In genomic region chr7:5230272-5231067, GRCh38 we compare ENCODE assay signal across 18 cellular contexts. TPM values are rescaled to one million over a fixed set of nuclear protein-coding genes. Genes with fewer than 3 reads are reported as not detected.
A peak's percentile ranks its signal among the peaks of the same experiment; 100 is the strongest.
DNase-seq lines count a peak whose midpoint lies in the region; ATAC-seq, FAIRE-seq and TF ChIP-seq lines count a peak whose summit lies in the region.
"Had no signal": no experiment of that assay in that cellular context is flagged by ENCODE, and none has a peak within 500 bp of the region (broad histone marks: within the 10 kb centered on the region; RNA-seq: fewer than 3 reads in every experiment).

No MANE protein-coding gene starts in this region.

- no peaks in the 10 kb centered on the region for H3K79me2 ChIP-seq in DOHH2 (ENCODE audit: control insufficient read depth, low read length)
- H3K79me2 ChIP-seq: parathyroid adenoma had no signal

- peaks cover 34% of the 10 kb centered on the region for H3F3A ChIP-seq in DOHH2 (ENCODE audit: control insufficient read depth, insufficient read depth)

- ATAC-seq in GM21717 (IDR thresholded peaks at IDR 0.05; ENCODE audit: unreplicated experiment) (peak; percentile 23), naive B cell (ENCODE audit: low read depth in 2 of 2) (peak in 1 of 2 donors; percentile 10), gastrocnemius medialis (no peak)
- ATAC-seq: foreskin keratinocyte had no signal

- H3K4me3 Mint-ChIP-seq in naive B cell, result peak overlapping the region; percentile 83 to 94 (median 90)
- H3K4me3 Mint-ChIP-seq in activated CD4-positive, alpha-beta memory T cell treated with anti-CD3 and anti-CD28 coated beads for 36 hours, result no peak overlapping the region
- H3K4me3 Mint-ChIP-seq: activated CD4-positive, alpha-beta memory T cell treated with anti-CD3 and anti-CD28 coated beads, Interleukin-2, amount 10 ng/mL, durations not matched to agents 7 days and 5 days; CD4-positive, CD25-positive, alpha-beta regulatory T cell had no signal

- H3K9me2 ChIP-seq in DOHH2 (replicated peaks; ENCODE audit: control insufficient read depth, low read length), result no peaks in the 10 kb centered on the region

- peak; percentile 5 for DNase-seq in bronchial epithelial cell (ENCODE audit: low read depth)
- peak; percentile 57 for DNase-seq in naive B cell
- no peak for DNase-seq in activated CD4-positive, alpha-beta memory T cell treated with anti-CD3 and anti-CD28 coated beads for 36 hours
- no peak for DNase-seq in NCI-H526 treated with DMSO at 0.1 percent for 48 hours (lab: John Stamatoyannopoulos, UW)
- no peak for DNase-seq in gastrocnemius medialis
- DNase-seq in stimulated activated CD4-positive, alpha-beta T cell treated with anti-CD3 and anti-CD28 coated beads, Interleukin-12 subunit alpha, Interleukin-12 subunit beta, amount 100 ng/mL, for 4 hours, result no peak
- DNase-seq: activated CD4-positive, alpha-beta memory T cell treated with anti-CD3 and anti-CD28 coated beads, Interleukin-2, amount 10 ng/mL, durations not matched to agents 7 days and 5 days; CD4-positive, CD25-positive, alpha-beta regulatory T cell; foreskin keratinocyte; Karpas-422; kidney glomerular epithelial cell; stimulated activated CD4-positive, alpha-beta T cell treated with anti-CD3 and anti-CD28 coated beads, Interleukin-2, amount 100 ng/mL, for 48 hours; stomach; T-helper 1 cell had no signal

- no peak for TF ChIP-seq POLR2A in gastrocnemius medialis (IDR thresholded peaks at IDR 0.05)

- H3K27me3 Mint-ChIP-seq in naive B cell, result no peaks in the 10 kb centered on the region
- H3K27me3 Mint-ChIP-seq in activated CD4-positive, alpha-beta memory T cell treated with anti-CD3 and anti-CD28 coated beads for 36 hours, result no peaks in the 10 kb centered on the region
- H3K27me3 Mint-ChIP-seq: activated CD4-positive, alpha-beta memory T cell treated with anti-CD3 and anti-CD28 coated beads, Interleukin-2, amount 10 ng/mL, durations not matched to agents 7 days and 5 days; CD4-positive, CD25-positive, alpha-beta regulatory T cell had no signal

- H3K27me3 ChIP-seq in DOHH2 (ENCODE audit: control insufficient read depth, low read length), result no peaks in the 10 kb centered on the region
- H3K27me3 ChIP-seq in bronchial epithelial cell (ENCODE audit: control insufficient read depth, insufficient read depth, low read length), result no peaks in the 10 kb centered on the region
- no peaks in the 10 kb centered on the region for H3K27me3 ChIP-seq in gastrocnemius medialis
- H3K27me3 ChIP-seq: foreskin keratinocyte, stomach had no signal

- intact Hi-C loops in activated CD4-positive, alpha-beta memory T cell treated with anti-CD3 and anti-CD28 coated beads for 36 hours (cut with micrococcal nuclease), result no loop called here
- intact Hi-C loops in gastrocnemius medialis (cut with DNase I; ENCODE audit: low total_unique reads), result no loop called here

- peaks cover 47 to 71% (median 56%) of the 10 kb centered on the region in 3 donors for H3K4me1 Mint-ChIP-seq in naive B cell
- no peaks in the 10 kb centered on the region for H3K4me1 Mint-ChIP-seq in activated CD4-positive, alpha-beta memory T cell treated with anti-CD3 and anti-CD28 coated beads for 36 hours (ENCODE audit: low read depth)
- H3K4me1 Mint-ChIP-seq: activated CD4-positive, alpha-beta memory T cell treated with anti-CD3 and anti-CD28 coated beads, Interleukin-2, amount 10 ng/mL, durations not matched to agents 7 days and 5 days had no signal

- no peaks in the 10 kb centered on the region for H4K20me1 ChIP-seq in DOHH2 (ENCODE audit: control insufficient read depth, insufficient read depth, low read depth, low read length)

- peaks cover 8 to 10% of the 10 kb centered on the region in 2 donors for H3K36me3 Mint-ChIP-seq in naive B cell
- H3K36me3 Mint-ChIP-seq in activated CD4-positive, alpha-beta memory T cell treated with anti-CD3 and anti-CD28 coated beads for 36 hours, result peaks cover 34% of the 10 kb centered on the region

- in situ Hi-C loops in gastrocnemius medialis (cut with MboI; ENCODE audit: low sequenced_read_pairs in 4 of 4), result loop anchor here in 3 of 4 donors (10.0 to 25.0 kb wide), 2 partner anchors 224 to 232 kb away; no protein-coding TSS in a partner anchor

- H3K4me3 ChIP-seq in DOHH2 (ENCODE audit: low read length), result peak overlapping the region; percentile 70
- H3K4me3 ChIP-seq in bronchial epithelial cell (ENCODE audit: low read depth, low read length), result no peak overlapping the region
- H3K4me3 ChIP-seq in gastrocnemius medialis, result no peak overlapping the region
- H3K4me3 ChIP-seq: stomach had no signal

- no peak for TF ChIP-seq CTCF in DOHH2 (IDR thresholded peaks at IDR 0.05; ENCODE audit: low read depth, low read length, poor library complexity, severe bottlenecking)
- TF ChIP-seq CTCF in bronchial epithelial cell (IDR thresholded peaks at IDR 0.05; ENCODE audit: insufficient read depth, low read length, severe bottlenecking), result no peak
- no peak for TF ChIP-seq CTCF in gastrocnemius medialis (IDR thresholded peaks at IDR 0.05 in 4 of 5, conservative IDR thresholded peaks at IDR 0.05 in 1 of 5)

- no peak for FAIRE-seq in bronchial epithelial cell (lab: Jason Lieb, UNC)

- H3K4me1 ChIP-seq in DOHH2 (ENCODE audit: control insufficient read depth, low read length), result peaks cover 69% of the 10 kb centered on the region
- H3K4me1 ChIP-seq in gastrocnemius medialis, result no peaks in the 10 kb centered on the region
- H3K4me1 ChIP-seq: foreskin keratinocyte, parathyroid adenoma had no signal

- CTCF ChIA-PET in activated CD4-positive, alpha-beta memory T cell treated with anti-CD3 and anti-CD28 coated beads for 36 hours (lab: Charles Lee), result no interaction called here

- no peaks in the 10 kb centered on the region for H3K9me3 Mint-ChIP-seq in naive B cell
- H3K9me3 Mint-ChIP-seq in activated CD4-positive, alpha-beta memory T cell treated with anti-CD3 and anti-CD28 coated beads for 36 hours, result no peaks in the 10 kb centered on the region
- H3K9me3 Mint-ChIP-seq: activated CD4-positive, alpha-beta memory T cell treated with anti-CD3 and anti-CD28 coated beads, Interleukin-2, amount 10 ng/mL, durations not matched to agents 7 days and 5 days; activated naive CD4-positive, alpha-beta T cell treated with anti-CD3 and anti-CD28 coated beads, Interleukin-2, amount 50 U/mL, for 72 hours; CD4-positive, CD25-positive, alpha-beta regulatory T cell had no signal

- H3K9me3 ChIP-seq in DOHH2 (ENCODE audit: control insufficient read depth, insufficient read depth, low read length), result no peaks in the 10 kb centered on the region
- no peaks in the 10 kb centered on the region for H3K9me3 ChIP-seq in gastrocnemius medialis
- H3K9me3 ChIP-seq: stomach had no signal

- POLR2A ChIA-PET in activated CD4-positive, alpha-beta memory T cell treated with anti-CD3 and anti-CD28 coated beads for 36 hours (lab: Charles Lee), result no interaction called here

- peak overlapping the region; percentile 95 for H3K27ac ChIP-seq in DOHH2 (ENCODE audit: low read depth, low read length)
- H3K27ac ChIP-seq in gastrocnemius medialis, result no peak overlapping the region
- H3K27ac ChIP-seq: foreskin keratinocyte, parathyroid adenoma had no signal

- H3K4me2 ChIP-seq in DOHH2 (ENCODE audit: low read length), result peak overlapping the region; percentile 93

- H3K36me3 ChIP-seq in DOHH2 (ENCODE audit: control insufficient read depth, low read length) (peaks cover 72% of the 10 kb centered on the region), bronchial epithelial cell (ENCODE audit: control insufficient read depth, insufficient read depth, low read length) (peaks cover 30% of the 10 kb centered on the region), gastrocnemius medialis (peaks cover 0 to 72% of the 10 kb centered on the region in 2 donors)

- H3K27ac Mint-ChIP-seq in naive B cell, result peak overlapping the region; percentile 100
- H3K27ac Mint-ChIP-seq in activated CD4-positive, alpha-beta memory T cell treated with anti-CD3 and anti-CD28 coated beads for 36 hours, result no peak overlapping the region
- H3K27ac Mint-ChIP-seq: activated CD4-positive, alpha-beta memory T cell treated with anti-CD3 and anti-CD28 coated beads, Interleukin-2, amount 10 ng/mL, durations not matched to agents 7 days and 5 days; CD4-positive, CD25-positive, alpha-beta regulatory T cell had no signal

RNA-seq across cellular contexts. Expression of gene WIPI2, which starts 40.4 kb away (rescaled TPM):
- total RNA-seq in bronchial epithelial cell, result 42.0 and 45.5 TPM in 2 replicates
- polyA plus RNA-seq in naive B cell (ENCODE audit: low read depth in 6 of 6), result 100 to 1,000 TPM in 1 of 6 donors, 10 to 100 TPM in 5; 84.6 to 104 (median 99.7) TPM
- 10 to 100 TPM; 46.0 to 46.7 TPM for total RNA-seq in activated CD4-positive, alpha-beta memory T cell treated with anti-CD3 and anti-CD28 coated beads for 36 hours
- total RNA-seq in gastrocnemius medialis, result 10 to 100 TPM; 37.7 to 69.2 (median 41.3) TPM

RNA-seq across cellular contexts. Expression of gene SLC29A4, which starts 52.3 kb away (rescaled TPM):
- 8.3 and 9.5 TPM in 2 replicates for total RNA-seq in bronchial epithelial cell
- polyA plus RNA-seq in naive B cell (ENCODE audit: low read depth in 6 of 6), result under 1 TPM in 3 of 6 donors, not detected in 3; 0.12 to 0.19 (median 0.16) TPM
- under 1 TPM; 0.45 to 0.56 TPM for total RNA-seq in activated CD4-positive, alpha-beta memory T cell treated with anti-CD3 and anti-CD28 coated beads for 36 hours
- total RNA-seq in gastrocnemius medialis, result 1 to 10 TPM; 1.7 to 5.4 (median 3.6) TPM

Comparison
In these comparisons a context has a peak if more than half of its experiments do, and no peak if none do; other contexts are left out.
1. DNase-seq: peak in bronchial epithelial cell (single experiment) and naive B cell (single experiment); none in activated CD4-positive, alpha-beta memory T cell treated with anti-CD3 and anti-CD28 coated beads for 36 hours (single experiment), NCI-H526 treated with DMSO at 0.1 percent for 48 hours (single experiment), gastrocnemius medialis (0 of 2) and stimulated activated CD4-positive, alpha-beta T cell treated with anti-CD3 and anti-CD28 coated beads, Interleukin-12 subunit alpha, Interleukin-12 subunit beta, amount 100 ng/mL, for 4 hours (single experiment).